ENCODE assay signal across 9 cellular contexts in the genomic region with DNA sequence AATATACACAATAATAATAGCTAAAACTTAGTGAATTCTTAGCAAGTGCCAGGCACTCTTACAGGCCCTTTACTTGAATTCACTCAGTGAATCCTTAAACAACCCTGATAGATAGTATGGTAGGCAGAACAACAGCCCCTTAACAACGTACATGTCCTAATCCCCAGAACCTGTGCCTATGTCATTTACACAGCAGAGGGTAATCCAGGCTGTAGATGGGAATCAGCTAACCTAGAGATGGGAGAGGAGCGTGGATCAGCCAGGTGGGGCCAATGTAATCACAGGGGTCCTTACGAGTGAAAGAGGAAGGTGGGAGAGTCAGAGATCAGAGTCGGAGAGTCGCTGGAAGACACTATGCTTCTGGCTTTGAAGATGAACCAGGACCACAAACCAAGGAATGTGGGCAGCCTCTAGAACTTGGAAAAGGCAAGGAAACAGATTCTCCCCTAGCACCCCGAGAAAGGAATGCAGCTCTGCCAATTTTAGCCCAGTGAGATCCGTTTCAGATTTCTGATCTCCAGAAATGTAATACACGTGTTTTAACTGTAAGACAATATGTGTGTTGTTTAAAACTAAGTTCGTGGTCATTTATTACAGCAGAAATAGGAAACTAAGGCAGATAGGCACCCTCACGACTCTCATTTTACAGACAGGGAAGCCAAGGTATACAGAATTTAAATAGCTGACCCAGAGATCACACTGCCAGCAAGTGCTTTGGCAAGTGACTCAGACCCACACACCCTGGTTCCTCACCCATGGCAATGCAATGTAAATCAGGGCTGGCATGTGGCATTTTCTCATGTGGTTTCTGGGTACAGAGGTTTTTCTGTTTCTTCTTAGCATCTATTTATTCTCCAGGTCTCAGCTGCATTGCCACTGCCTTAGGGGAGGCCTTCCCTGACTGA.
DNase-seq lines count a peak whose midpoint lies in the region; ATAC-seq and TF ChIP-seq lines count a peak whose summit lies in the region.
"Had no signal": no experiment of that assay in that cellular context is flagged by ENCODE, and none has a peak within 500 bp of the region (broad histone marks: within the 10 kb centered on the region; RNA-seq: fewer than 3 reads in every experiment).

No MANE protein-coding gene starts in this region.

- H3K27ac ChIP-seq in esophagus (ENCODE audit: low read depth in 2 of 2, low read length in 1 of 2) (peak overlapping the region; percentile 82 to 87), temporal lobe (ENCODE audit: low read depth, low read length) (peak overlapping the region; percentile 4)
- H3K27ac ChIP-seq: right lobe of liver had no signal

- DNase-seq in activated CD8-positive, alpha-beta memory T cell treated with anti-CD3 and anti-CD28 coated beads, Interleukin-2, amount 10 ng/mL, durations not matched to agents 7 days and 5 days: no peak
- DNase-seq in activated CD8-positive, alpha-beta memory T cell treated with anti-CD3 and anti-CD28 coated beads for 24 hours: no peak
- DNase-seq in NCI-H69 (lab: John Stamatoyannopoulos, UW) (peak; percentile 45), DMS 273 treated with DMSO at 0.1 percent for 48 hours (lab: John Stamatoyannopoulos, UW) (no peak), progenitor cell of endocrine pancreas (ENCODE audit: low spot score, unreplicated experiment) (no peak)
- no peak for DNase-seq in activated T-helper 1 cell treated with anti-CD3 and anti-CD28 coated beads, Interleukin-12 subunit alpha, Interleukin-12 subunit beta, Interleukin-2, Interleukin-4 antibody, amounts not matched to agents 30 ng/mL and 10 ng/mL and 1 ng/mL, durations not matched to agents 14 hours and 24 hours and 36 hours (ENCODE audit: low spot score)
- DNase-seq: right lobe of liver had no signal

- peaks cover 17% of the 10 kb centered on the region for H3K36me3 Mint-ChIP-seq in activated CD8-positive, alpha-beta memory T cell treated with anti-CD3 and anti-CD28 coated beads, Interleukin-2, amount 10 ng/mL, durations not matched to agents 7 days and 5 days
- H3K36me3 Mint-ChIP-seq in activated T-helper 1 cell treated with anti-CD3 and anti-CD28 coated beads, Interleukin-12 subunit alpha, Interleukin-12 subunit beta, Interleukin-2, Interleukin-4 antibody, amounts not matched to agents 30 ng/mL and 10 ng/mL and 1 ng/mL, durations not matched to agents 14 hours and 24 hours and 36 hours (ENCODE audit: low read depth): peaks cover 17% of the 10 kb centered on the region
- no peaks in the 10 kb centered on the region for H3K36me3 Mint-ChIP-seq in progenitor cell of endocrine pancreas (ENCODE audit: insufficient read depth)

- peaks cover 77% of the 10 kb centered on the region for H3K4me1 Mint-ChIP-seq in activated CD8-positive, alpha-beta memory T cell treated with anti-CD3 and anti-CD28 coated beads, Interleukin-2, amount 10 ng/mL, durations not matched to agents 7 days and 5 days
- H3K4me1 Mint-ChIP-seq in activated T-helper 1 cell treated with anti-CD3 and anti-CD28 coated beads, Interleukin-12 subunit alpha, Interleukin-12 subunit beta, Interleukin-2, Interleukin-4 antibody, amounts not matched to agents 30 ng/mL and 10 ng/mL and 1 ng/mL, durations not matched to agents 14 hours and 24 hours and 36 hours (ENCODE audit: low read depth): peaks cover 79% of the 10 kb centered on the region
- peaks cover 1% of the 10 kb centered on the region for H3K4me1 Mint-ChIP-seq in progenitor cell of endocrine pancreas (ENCODE audit: low read depth)

- no peak overlapping the region for H3K4me3 Mint-ChIP-seq in activated CD8-positive, alpha-beta memory T cell treated with anti-CD3 and anti-CD28 coated beads, Interleukin-2, amount 10 ng/mL, durations not matched to agents 7 days and 5 days
- no peak overlapping the region for H3K4me3 Mint-ChIP-seq in activated T-helper 1 cell treated with anti-CD3 and anti-CD28 coated beads, Interleukin-12 subunit alpha, Interleukin-12 subunit beta, Interleukin-2, Interleukin-4 antibody, amounts not matched to agents 30 ng/mL and 10 ng/mL and 1 ng/mL, durations not matched to agents 14 hours and 24 hours and 36 hours
- H3K4me3 Mint-ChIP-seq in progenitor cell of endocrine pancreas (ENCODE audit: low read depth): no peak overlapping the region

- H3K36me3 ChIP-seq in esophagus (ENCODE audit: control insufficient read depth in 2 of 2, insufficient read depth in 2 of 2, low read length in 1 of 2): no peaks in the 10 kb centered on the region
- H3K36me3 ChIP-seq: right lobe of liver had no signal

- no peak for TF ChIP-seq CTCF in progenitor cell of endocrine pancreas (IDR thresholded peaks at IDR 0.05; ENCODE audit: unreplicated experiment)

- no peaks in the 10 kb centered on the region for H3K27me3 ChIP-seq in esophagus (ENCODE audit: control insufficient read depth in 1 of 2, insufficient read depth in 2 of 2, low read length in 2 of 2)
- H3K27me3 ChIP-seq: right lobe of liver had no signal

- no peaks in the 10 kb centered on the region for H3K27me3 Mint-ChIP-seq in activated CD8-positive, alpha-beta memory T cell treated with anti-CD3 and anti-CD28 coated beads, Interleukin-2, amount 10 ng/mL, durations not matched to agents 7 days and 5 days
- no peaks in the 10 kb centered on the region for H3K27me3 Mint-ChIP-seq in activated T-helper 1 cell treated with anti-CD3 and anti-CD28 coated beads, Interleukin-12 subunit alpha, Interleukin-12 subunit beta, Interleukin-2, Interleukin-4 antibody, amounts not matched to agents 30 ng/mL and 10 ng/mL and 1 ng/mL, durations not matched to agents 14 hours and 24 hours and 36 hours (ENCODE audit: insufficient read depth)
- H3K27me3 Mint-ChIP-seq in progenitor cell of endocrine pancreas: peaks cover 12% of the 10 kb centered on the region

- 63 to 68% methylated on average over 10 of the region's 10 CpGs for WGBS in esophagus, 2 donors

- no peaks in the 10 kb centered on the region for H3K9me3 ChIP-seq in esophagus (ENCODE audit: control insufficient read depth in 2 of 2, insufficient read depth in 1 of 2, low read depth in 1 of 2, low read length in 1 of 2)
- H3K9me3 ChIP-seq: right lobe of liver had no signal

- ATAC-seq in activated CD8-positive, alpha-beta memory T cell treated with anti-CD3 and anti-CD28 coated beads, Interleukin-2, amount 10 ng/mL, durations not matched to agents 7 days and 5 days: peak; percentile 42

- intact Hi-C loops in activated T-helper 1 cell treated with anti-CD3 and anti-CD28 coated beads, Interleukin-12 subunit alpha, Interleukin-12 subunit beta, Interleukin-2, Interleukin-4 antibody, amounts not matched to agents 30 ng/mL and 10 ng/mL and 1 ng/mL, durations not matched to agents 14 hours and 24 hours and 36 hours (cut with micrococcal nuclease): no loop called here

- CTCF ChIA-PET in activated CD8-positive, alpha-beta memory T cell treated with anti-CD3 and anti-CD28 coated beads, Interleukin-2, amount 10 ng/mL, durations not matched to agents 7 days and 5 days (lab: Charles Lee): interaction anchor here (0.6 to 1.7 kb wide), 4 partner anchors 9 to 40 kb away, joined by 3 to 7 read pairs (median 3); no protein-coding TSS in a partner anchor

- H3K27ac Mint-ChIP-seq in activated CD8-positive, alpha-beta memory T cell treated with anti-CD3 and anti-CD28 coated beads, Interleukin-2, amount 10 ng/mL, durations not matched to agents 7 days and 5 days: peak overlapping the region; percentile 17
- H3K27ac Mint-ChIP-seq in activated T-helper 1 cell treated with anti-CD3 and anti-CD28 coated beads, Interleukin-12 subunit alpha, Interleukin-12 subunit beta, Interleukin-2, Interleukin-4 antibody, amounts not matched to agents 30 ng/mL and 10 ng/mL and 1 ng/mL, durations not matched to agents 14 hours and 24 hours and 36 hours: no peak overlapping the region
- H3K27ac Mint-ChIP-seq in progenitor cell of endocrine pancreas: no peak overlapping the region

- H3K4me3 ChIP-seq in esophagus (ENCODE audit: low read depth in 1 of 2, low read length in 2 of 2): no peak overlapping the region
- H3K4me3 ChIP-seq: right lobe of liver had no signal

- H3K9me3 Mint-ChIP-seq in activated CD8-positive, alpha-beta memory T cell treated with anti-CD3 and anti-CD28 coated beads, Interleukin-2, amount 10 ng/mL, durations not matched to agents 7 days and 5 days (ENCODE audit: low read depth): no peaks in the 10 kb centered on the region
- H3K9me3 Mint-ChIP-seq in activated T-helper 1 cell treated with anti-CD3 and anti-CD28 coated beads, Interleukin-12 subunit alpha, Interleukin-12 subunit beta, Interleukin-2, Interleukin-4 antibody, amounts not matched to agents 30 ng/mL and 10 ng/mL and 1 ng/mL, durations not matched to agents 14 hours and 24 hours and 36 hours: no peaks in the 10 kb centered on the region
- H3K9me3 Mint-ChIP-seq in progenitor cell of endocrine pancreas (ENCODE audit: low read depth): no peaks in the 10 kb centered on the region

- H3K4me1 ChIP-seq in esophagus (ENCODE audit: control insufficient read depth in 2 of 2, insufficient read depth in 2 of 2, low read length in 1 of 2): peaks cover 0 to 3% of the 10 kb centered on the region in 2 donors
- H3K4me1 ChIP-seq: right lobe of liver had no signal
